ENCODE assay signal across 20 cellular contexts in genomic region chr12:122855985-122856831, GRCh38. TPM values are rescaled to one million over a fixed set of nuclear protein-coding genes. Genes with fewer than 3 reads are reported as not detected.
A peak's percentile ranks its signal among the peaks of the same experiment; 100 is the strongest.
DNase-seq lines count a peak whose midpoint lies in the region; ATAC-seq and TF ChIP-seq lines count a peak whose summit lies in the region.
"Had no signal": no experiment of that assay in that cellular context is flagged by ENCODE, and none has a peak within 500 bp of the region (broad histone marks: within the 10 kb centered on the region; RNA-seq: fewer than 3 reads in every experiment).

No MANE protein-coding gene starts in this region.

- no TSS peak for BruUV-seq in IMR-90 (replicated peaks; lab: Mats Ljungman, UMichigan)

- DNase-seq in NCI-H748 (lab: John Stamatoyannopoulos, UW; ENCODE audit: unreplicated experiment) (peak; percentile 10), NCI-H748 treated with DMSO at 0.1 percent for 48 hours (lab: John Stamatoyannopoulos, UW) (no peak), IMR-90 (no peak), activated B cell treated with CpG ODN at 0.5 μM for 24 hours (no peak), osteoblast (ENCODE audit: insufficient read length, low spot score, missing footprints) (peak; percentile 73), NCI-H2029 (lab: John Stamatoyannopoulos, UW) (no peak), epidermal melanocyte (ENCODE audit: insufficient read length, low spot score) (no peak)
- DNase-seq: activated CD4-positive, alpha-beta T cell treated with anti-CD3 and anti-CD28 coated beads, Interleukin-2, amount 10 ng/mL, durations not matched to agents 24 days and 14 days; effector CD4-positive, alpha-beta T cell; midbrain; nephron progenitor cell; T-cell; uterus had no signal

- POLR2A ChIA-PET in IMR-90 (lab: Charles Lee; ENCODE audit: unreplicated experiment), result interaction anchor here (0.5 kb wide), 1 partner anchor 294 kb away, joined by 5 read pairs; the partner anchor contains the start of gene PITPNM2
- POLR2A ChIA-PET in activated B cell treated with CpG ODN at 0.5 μM for 24 hours (lab: Charles Lee), result interaction anchor here (0.5 to 1.0 kb wide), 2 partner anchors 62 to 112 kb away, joined by 3 to 4 read pairs; no protein-coding TSS in a partner anchor

- H2BK15ac ChIP-seq in IMR-90 (ENCODE audit: low read depth, low read length), result no peak overlapping the region

- H2AK5ac ChIP-seq in IMR-90 (ENCODE audit: low read depth, low read length), result no peak overlapping the region

- dilution Hi-C loops in IMR-90 (cut with HindIII; ENCODE audit: low sequenced_read_pairs, unreplicated experiment), result no loop called here

- no peak overlapping the region for H4K91ac ChIP-seq in IMR-90 (ENCODE audit: insufficient read depth, low read depth, low read length)

- H3K79me1 ChIP-seq in IMR-90 (ENCODE audit: low read depth in 1 of 2, low read length in 2 of 2), result peaks cover 0 to 7% of the 10 kb centered on the region in 2 experiments; a peak in 2 of 4 replicates

- H2AFZ ChIP-seq in IMR-90 (replicated peaks; ENCODE audit: low read length, poor library complexity) (peak overlapping the region; percentile 44), osteoblast (ENCODE audit: low read length) (no peak overlapping the region)

- TF ChIP-seq RAD21 in IMR-90 (IDR thresholded peaks at IDR 0.05; ENCODE audit: low read length), result no peak

- no peak overlapping the region for H3K23ac ChIP-seq in IMR-90 (ENCODE audit: low read depth, low read length)

- H3K56ac ChIP-seq in IMR-90 (ENCODE audit: extremely low read depth, insufficient read depth, low read length), result no peak overlapping the region

- H3K27ac Mint-ChIP-seq in activated B cell treated with CpG ODN at 0.5 μM for 24 hours, result peak overlapping the region; percentile 30
- H3K27ac Mint-ChIP-seq: activated CD4-positive, alpha-beta T cell treated with anti-CD3 and anti-CD28 coated beads, Interleukin-2, amount 10 ng/mL, durations not matched to agents 24 days and 14 days; activated T-helper 2 cell treated with anti-CD3 and anti-CD28 coated beads, Interferon-gamma antibody, Interleukin-2, Interleukin-4, amounts not matched to agents 10 μg/mL and 5 μg/mL and 100 μg/mL, durations not matched to agents 14 hours and 24 hours and 36 hours; T-cell had no signal

- no peak overlapping the region for H4K8ac ChIP-seq in IMR-90 (ENCODE audit: low read depth in 2 of 2, low read length in 2 of 2)

- H3K4me2 ChIP-seq in IMR-90 (ENCODE audit: low read depth, low read length), result no peak overlapping the region
- H3K4me2 ChIP-seq in osteoblast (ENCODE audit: insufficient read depth, low read length), result no peak overlapping the region
- H3K4me2 ChIP-seq: smooth muscle cell had no signal

- H3K4me1 ChIP-seq in IMR-90 (ENCODE audit: control insufficient read depth, insufficient read depth, low read length) (peaks cover 14% of the 10 kb centered on the region), osteoblast (ENCODE audit: insufficient read depth, low read length) (peaks cover 14% of the 10 kb centered on the region)
- H3K4me1 ChIP-seq: uterus had no signal

- H3K27me3 Mint-ChIP-seq in activated B cell treated with CpG ODN at 0.5 μM for 24 hours, result no peaks in the 10 kb centered on the region
- H3K27me3 Mint-ChIP-seq: activated CD4-positive, alpha-beta T cell treated with anti-CD3 and anti-CD28 coated beads, Interleukin-2, amount 10 ng/mL, durations not matched to agents 24 days and 14 days; progenitor cell of endocrine pancreas; T-cell had no signal

- CTCF ChIA-PET in IMR-90 (lab: Yijun Ruan, JAX), result interaction anchor here (1.2 kb wide), 1 partner anchor 96 kb away, joined by 3 read pairs; no protein-coding TSS in a partner anchor
- CTCF ChIA-PET in activated B cell treated with CpG ODN at 0.5 μM for 24 hours (lab: Charles Lee), result interaction anchor here (1.6 kb wide), 1 partner anchor 63 kb away, joined by 12 read pairs; no protein-coding TSS in a partner anchor

- H3K36me3 Mint-ChIP-seq in activated B cell treated with CpG ODN at 0.5 μM for 24 hours (ENCODE audit: low read depth), result peaks cover 77% of the 10 kb centered on the region

- no peak overlapping the region for H3K4me3 ChIP-seq in IMR-90 (ENCODE audit: insufficient read depth, low read depth, low read length)
- H3K4me3 ChIP-seq in osteoblast (ENCODE audit: insufficient read depth, low read length), result no peak overlapping the region
- H3K4me3 ChIP-seq: cardiac muscle cell, esophagus muscularis mucosa, gastroesophageal sphincter, smooth muscle cell, uterus had no signal

- ATAC-seq in IMR-90 (ENCODE audit: low read depth) (no peak), activated B cell treated with CpG ODN at 0.5 μM for 24 hours (ENCODE audit: low read depth) (no peak), GM21737 (IDR thresholded peaks at IDR 0.05; ENCODE audit: unreplicated experiment) (no peak)
- ATAC-seq: gastroesophageal sphincter, T-cell had no signal

- H2BK5ac ChIP-seq in IMR-90 (ENCODE audit: low read depth, low read length, poor library complexity, severe bottlenecking), result no peak overlapping the region

- 93% methylated on average over 8 of the region's 37 CpGs; no CpG with 5 or more reads in 1 of the 2 experiments for WGBS in IMR-90 (ENCODE audit: extremely low coverage in 2 of 2, insufficient read length in 1 of 2), 2 experiments

- no peaks in the 10 kb centered on the region for H3K27me3 ChIP-seq in IMR-90 (ENCODE audit: control insufficient read depth, insufficient read depth, low read length)
- H3K27me3 ChIP-seq in osteoblast (ENCODE audit: insufficient read depth, low read length), result no peaks in the 10 kb centered on the region
- H3K27me3 ChIP-seq: cardiac muscle cell, esophagus muscularis mucosa, gastroesophageal sphincter, uterus had no signal

- H3K4me1 Mint-ChIP-seq in activated B cell treated with CpG ODN at 0.5 μM for 24 hours, result peaks cover 12% of the 10 kb centered on the region
- H3K4me1 Mint-ChIP-seq: activated CD4-positive, alpha-beta T cell treated with anti-CD3 and anti-CD28 coated beads, Interleukin-2, amount 10 ng/mL, durations not matched to agents 24 days and 14 days had no signal

- H4K5ac ChIP-seq in IMR-90 (ENCODE audit: low read depth, low read length), result no peak overlapping the region

- H4K20me1 ChIP-seq in IMR-90 (ENCODE audit: insufficient read depth, low read length), result peaks cover 20% of the 10 kb centered on the region
- H4K20me1 ChIP-seq in osteoblast (ENCODE audit: insufficient read depth, low read length), result no peaks in the 10 kb centered on the region

- no peak overlapping the region for H2BK20ac ChIP-seq in IMR-90 (ENCODE audit: low read depth, low read length)

- in situ Hi-C loops in IMR-90 (cut with MboI; ENCODE audit: low sequenced_read_pairs), result loop anchor here (5.0 kb wide), 1 partner anchor 381 kb away; no protein-coding TSS in a partner anchor

- no peak for TF ChIP-seq POLR2A in IMR-90 (IDR thresholded peaks at IDR 0.05; ENCODE audit: low read depth, low read length)

- H3K4ac ChIP-seq in IMR-90 (ENCODE audit: low read depth, low read length), result no peak overlapping the region

- peaks cover 15% of the 10 kb centered on the region for H3K9me1 ChIP-seq in IMR-90 (ENCODE audit: insufficient read depth, low read length)

- H3K4me3 Mint-ChIP-seq in activated B cell treated with CpG ODN at 0.5 μM for 24 hours, result no peak overlapping the region
- H3K4me3 Mint-ChIP-seq: activated CD4-positive, alpha-beta T cell treated with anti-CD3 and anti-CD28 coated beads, Interleukin-2, amount 10 ng/mL, durations not matched to agents 24 days and 14 days; nephron progenitor cell; T-cell had no signal

- intact Hi-C loops in IMR-90 (cut with micrococcal nuclease) (no loop called here), activated B cell treated with CpG ODN at 0.5 μM for 24 hours (cut with micrococcal nuclease) (no loop called here)

- H2AK9ac ChIP-seq in IMR-90 (replicated peaks; ENCODE audit: low read depth, low read length, poor library complexity), result no peak overlapping the region

- H3K9me3 ChIP-seq in IMR-90 (ENCODE audit: control insufficient read depth, insufficient read depth, low read length) (no peaks in the 10 kb centered on the region), osteoblast (ENCODE audit: low read depth, low read length) (no peaks in the 10 kb centered on the region)
- H3K9me3 ChIP-seq: esophagus muscularis mucosa, gastroesophageal sphincter, uterus had no signal

- H3K9me3 Mint-ChIP-seq in activated B cell treated with CpG ODN at 0.5 μM for 24 hours, result no peaks in the 10 kb centered on the region
- H3K9me3 Mint-ChIP-seq: activated CD4-positive, alpha-beta T cell treated with anti-CD3 and anti-CD28 coated beads, Interleukin-2, amount 10 ng/mL, durations not matched to agents 24 days and 14 days; activated T-helper 2 cell treated with anti-CD3 and anti-CD28 coated beads, Interferon-gamma antibody, Interleukin-2, Interleukin-4, amounts not matched to agents 10 μg/mL and 5 μg/mL and 100 μg/mL, durations not matched to agents 14 hours and 24 hours and 36 hours; nephron progenitor cell; T-cell had no signal

- H3K27ac ChIP-seq in IMR-90 (ENCODE audit: insufficient read depth, low read length) (no peak overlapping the region), osteoblast (ENCODE audit: low read depth, low read length) (no peak overlapping the region)
- H3K27ac ChIP-seq: cardiac muscle cell, esophagus muscularis mucosa, gastroesophageal sphincter, uterus had no signal

- H2BK120ac ChIP-seq in IMR-90 (ENCODE audit: low read depth, low read length), result no peak overlapping the region

- H3K18ac ChIP-seq in IMR-90 (ENCODE audit: low read depth, low read length), result no peak overlapping the region

- TF ChIP-seq CTCF in IMR-90 (conservative IDR thresholded peaks at IDR 0.05; ENCODE audit: low read depth, low read length) (no peak), activated B cell treated with CpG ODN at 0.5 μM for 24 hours (IDR thresholded peaks at IDR 0.05) (no peak), osteoblast (IDR thresholded peaks at IDR 0.05; ENCODE audit: extremely low read depth, low read depth, low read length) (no peak)

- no peak overlapping the region for H3K9ac ChIP-seq in IMR-90 (ENCODE audit: low read depth, low read length)

- H3K79me2 ChIP-seq in osteoblast (ENCODE audit: insufficient read depth, low read length), result no peaks in the 10 kb centered on the region

- no peak overlapping the region for H3K14ac ChIP-seq in IMR-90 (replicated peaks; ENCODE audit: low read depth, low read length)

- H3K36me3 ChIP-seq in IMR-90 (ENCODE audit: control insufficient read depth, insufficient read depth, low read length), result peaks cover 5% of the 10 kb centered on the region; the same call in 1 of the 2 replicates
- no peaks in the 10 kb centered on the region for H3K36me3 ChIP-seq in osteoblast (ENCODE audit: insufficient read depth, low read length)
- H3K36me3 ChIP-seq: cardiac muscle cell, uterus had no signal

RNA-seq across cellular contexts. Expression of gene HIP1R, which starts 21.0 kb away (rescaled TPM):
- total RNA-seq in IMR-90 (2012; rRNA removed), result 9.7 and 13.8 TPM in 2 replicates
- polyA plus RNA-seq in IMR-90 (2012; rRNA removed), result 18.5 and 20.7 TPM in 2 replicates
- polyA plus RNA-seq in IMR-90 (2012; cell fraction: cytosol; rRNA removed), result 9.6 and 10.4 TPM in 2 replicates
- 96.7 and 158 TPM in 2 replicates for polyA plus RNA-seq in IMR-90 (2012; cell fraction: nucleus; rRNA removed; ENCODE audit: low replicate concordance)
- 132 and 154 TPM in 2 replicates for total RNA-seq in activated B cell treated with CpG ODN at 0.5 μM for 24 hours
- 19.4 and 21.0 TPM in 2 replicates for total RNA-seq in osteoblast

RNA-seq across cellular contexts. Expression of gene VPS37B, which starts 39.7 kb away (rescaled TPM):
- total RNA-seq in IMR-90 (2012; rRNA removed), result 8.6 and 13.9 TPM in 2 replicates
- polyA plus RNA-seq in IMR-90 (2012; rRNA removed), result 25.7 and 29.9 TPM in 2 replicates
- polyA plus RNA-seq in IMR-90 (2012; cell fraction: cytosol; rRNA removed), result 30.2 and 32.2 TPM in 2 replicates
- 46.1 and 46.4 TPM in 2 replicates for polyA plus RNA-seq in IMR-90 (2012; cell fraction: nucleus; rRNA removed; ENCODE audit: low replicate concordance)
- 51.4 and 54.1 TPM in 2 replicates for total RNA-seq in activated B cell treated with CpG ODN at 0.5 μM for 24 hours
- 19.2 and 20.6 TPM in 2 replicates for total RNA-seq in osteoblast

Comparison
In these comparisons a context has a peak if more than half of its experiments do, and no peak if none do; other contexts are left out.
1. DNase-seq: peak in NCI-H748 (single experiment) and osteoblast (single experiment); none in NCI-H748 treated with DMSO at 0.1 percent for 48 hours (single experiment), IMR-90 (single experiment), activated B cell treated with CpG ODN at 0.5 μM for 24 hours (single experiment), NCI-H2029 (single experiment) and epidermal melanocyte (single experiment).